17 cellular contexts compared by ENCODE assay signal in genomic region chr5:56358046-56358445, GRCh38.
"Had no signal": no experiment of that assay in that cellular context is flagged by ENCODE, and none has a peak within 500 bp of the region (broad histone marks: within the 10 kb centered on the region; RNA-seq: fewer than 3 reads in every experiment).

No MANE protein-coding gene starts in this region.

- H3K27ac Mint-ChIP-seq: activated CD4-positive, alpha-beta T cell treated with anti-CD3 and anti-CD28 coated beads for 36 hours; activated CD8-positive, alpha-beta memory T cell treated with anti-CD3 and anti-CD28 coated beads, Interleukin-2, amount 10 ng/mL, durations not matched to agents 7 days and 5 days; activated CD8-positive, alpha-beta T cell treated with anti-CD3 and anti-CD28 coated beads, Interleukin-2, amount 10 ng/mL, durations not matched to agents 7 days and 5 days; activated naive CD4-positive, alpha-beta T cell treated with anti-CD3 and anti-CD28 coated beads, Interleukin-2, amount 50 U/mL, for 72 hours; stimulated activated naive CD8-positive, alpha-beta T cell treated with anti-CD3 and anti-CD28 coated beads, Interleukin-15, Interleukin-2, amounts not matched to agents 100 ng/mL and 50 ng/mL, for 24 hours had no signal

- H3K4me1 Mint-ChIP-seq: activated CD8-positive, alpha-beta memory T cell treated with anti-CD3 and anti-CD28 coated beads, Interleukin-2, amount 10 ng/mL, durations not matched to agents 7 days and 5 days had no signal

- H3K36me3 Mint-ChIP-seq: activated CD8-positive, alpha-beta memory T cell treated with anti-CD3 and anti-CD28 coated beads, Interleukin-2, amount 10 ng/mL, durations not matched to agents 7 days and 5 days; naive B cell had no signal

- H3K27me3 ChIP-seq: esophagus muscularis mucosa, foreskin keratinocyte, right atrium auricular region, upper lobe of right lung had no signal

- H3K27me3 Mint-ChIP-seq: activated CD4-positive, alpha-beta T cell treated with anti-CD3 and anti-CD28 coated beads for 36 hours; naive B cell; stimulated activated naive CD8-positive, alpha-beta T cell treated with anti-CD3 and anti-CD28 coated beads, Interleukin-15, Interleukin-2, amounts not matched to agents 100 ng/mL and 50 ng/mL, for 24 hours had no signal

- H3K36me3 ChIP-seq: esophagus muscularis mucosa, right atrium auricular region, upper lobe of right lung had no signal

- H3K4me3 ChIP-seq: esophagus muscularis mucosa, right atrium auricular region, upper lobe of right lung had no signal

- H3K9me3 ChIP-seq: esophagus muscularis mucosa, right atrium auricular region, upper lobe of right lung had no signal

- H3K4me3 Mint-ChIP-seq: activated CD4-positive, alpha-beta T cell treated with anti-CD3 and anti-CD28 coated beads for 36 hours; activated CD8-positive, alpha-beta memory T cell treated with anti-CD3 and anti-CD28 coated beads, Interleukin-2, amount 10 ng/mL, durations not matched to agents 7 days and 5 days; activated CD8-positive, alpha-beta T cell treated with anti-CD3 and anti-CD28 coated beads, Interleukin-2, amount 10 ng/mL, durations not matched to agents 7 days and 5 days; naive B cell; stimulated activated naive CD8-positive, alpha-beta T cell treated with anti-CD3 and anti-CD28 coated beads, Interleukin-15, Interleukin-2, amounts not matched to agents 100 ng/mL and 50 ng/mL, for 24 hours had no signal

- DNase-seq: activated CD4-positive, alpha-beta T cell treated with anti-CD3 and anti-CD28 coated beads for 36 hours; activated CD4-positive, CD25-positive, alpha-beta regulatory T cell; activated CD8-positive, alpha-beta memory T cell treated with anti-CD3 and anti-CD28 coated beads, Interleukin-2, amount 10 ng/mL, durations not matched to agents 7 days and 5 days; activated CD8-positive, alpha-beta T cell treated with anti-CD3 and anti-CD28 coated beads, Interleukin-2, amount 10 ng/mL, durations not matched to agents 7 days and 5 days; activated naive CD4-positive, alpha-beta T cell; activated T-cell treated with anti-CD3 and anti-CD28 coated beads, Interleukin-2, amount 50 U/mL, for 48 hours; effector CD4-positive, alpha-beta T cell; foreskin keratinocyte; left cardiac atrium; naive B cell; T-helper 2 cell; upper lobe of right lung had no signal

- H3K4me1 ChIP-seq: upper lobe of right lung had no signal

- FAIRE-seq: colon had no signal

- H3K27ac ChIP-seq: foreskin keratinocyte, right atrium auricular region, upper lobe of right lung had no signal
